In genomic region chr3:81837071-81837593, GRCh38 we compare ENCODE assay signal across 22 cellular contexts.
DNase-seq lines count a peak whose midpoint lies in the region; ATAC-seq, FAIRE-seq and TF ChIP-seq lines count a peak whose summit lies in the region.
"Had no signal": no experiment of that assay in that cellular context is flagged by ENCODE, and none has a peak within 500 bp of the region (broad histone marks: within the 10 kb centered on the region; RNA-seq: fewer than 3 reads in every experiment).

No MANE protein-coding gene starts in this region.

- WGBS in A549 (ENCODE audit: missing lambda C conversion rate) = 67% methylated on average over 6 of the region's 6 CpGs

- H3K27ac Mint-ChIP-seq in Caco-2 (ENCODE audit: unreplicated experiment) = no peak overlapping the region
- H3K27ac Mint-ChIP-seq: CD4-positive, alpha-beta T cell; IgD-negative memory B cell had no signal

- H3K79me2 ChIP-seq in DOHH2 (ENCODE audit: control insufficient read depth, low read length) = no peaks in the 10 kb centered on the region
- no peaks in the 10 kb centered on the region for H3K79me2 ChIP-seq in PC-3 (ENCODE audit: low read length)

- H3K27me3 Mint-ChIP-seq in Caco-2 (ENCODE audit: insufficient read depth, unreplicated experiment) = no peaks in the 10 kb centered on the region
- H3K27me3 Mint-ChIP-seq: CD4-positive, alpha-beta T cell had no signal

- no peak for TF ChIP-seq EP300 in A549 (IDR thresholded peaks at IDR 0.05)

- TF ChIP-seq CTCF in A549 (IDR thresholded peaks at IDR 0.05) = no peak
- no peak for TF ChIP-seq CTCF in DOHH2 (IDR thresholded peaks at IDR 0.05; ENCODE audit: low read depth, low read length, poor library complexity, severe bottlenecking)
- no peak for TF ChIP-seq CTCF in PC-3 (conservative IDR thresholded peaks at IDR 0.05; ENCODE audit: low read depth, low read length)
- no peak for TF ChIP-seq CTCF in epithelial cell of esophagus (IDR thresholded peaks at IDR 0.05; ENCODE audit: insufficient read depth, low read depth, low read length, missing control alignments)
- TF ChIP-seq CTCF in Caco-2 (IDR thresholded peaks at IDR 0.05; ENCODE audit: insufficient read depth in 1 of 2, low read depth in 1 of 2, low read length in 1 of 2, severe bottlenecking in 1 of 2, unreplicated experiment in 1 of 2) = no peak

- no peaks in the 10 kb centered on the region for H4K20me1 ChIP-seq in DOHH2 (ENCODE audit: control insufficient read depth, insufficient read depth, low read depth, low read length)
- H4K20me1 ChIP-seq in PC-3 (ENCODE audit: low read length) = no peaks in the 10 kb centered on the region

- 0 out of 2 replicates have a peak overlapping the region, but pooled peaks have one; percentile 9 for H3K9ac ChIP-seq in PC-3 (ENCODE audit: low read length)

- TF ChIP-seq POLR2A in A549 (IDR thresholded peaks at IDR 0.05; ENCODE audit: low read length) = no peak

- no peaks in the 10 kb centered on the region for H3K9me3 Mint-ChIP-seq in Caco-2 (ENCODE audit: unreplicated experiment)
- H3K9me3 Mint-ChIP-seq: CD4-positive, alpha-beta T cell; IgD-negative memory B cell had no signal

- no peaks in the 10 kb centered on the region for H3K4me1 Mint-ChIP-seq in Caco-2 (ENCODE audit: low read depth, unreplicated experiment)

- intact Hi-C loops in PC-3 (cut with micrococcal nuclease) = loop anchor here (1.0 kb wide), 2 partner anchors 76 to 94 kb away; partner anchors contain the start of gene GBE1
- intact Hi-C loops in Caco-2 (cut with micrococcal nuclease; ENCODE audit: unreplicated experiment) = no loop called here

- POLR2A ChIA-PET in A549 (lab: Yijun Ruan, JAX) = no interaction called here
- POLR2A ChIA-PET in PC-3 (lab: Charles Lee; ENCODE audit: unreplicated experiment) = no interaction called here
- POLR2A ChIA-PET in Caco-2 (lab: Charles Lee) = no interaction called here

- TF ChIP-seq RAD21 in A549 (conservative IDR thresholded peaks at IDR 0.05 in 1 of 2, IDR thresholded peaks at IDR 0.05 in 1 of 2) = no peak

- no peak for ATAC-seq in A549
- ATAC-seq in PC-3 = peak; percentile 96
- ATAC-seq: HCT116 had no signal

- H3K36me3 ChIP-seq in DOHH2 (ENCODE audit: control insufficient read depth, low read length) = no peaks in the 10 kb centered on the region
- H3K36me3 ChIP-seq in PC-3 (ENCODE audit: low read depth, low read length) = no peaks in the 10 kb centered on the region
- H3K36me3 ChIP-seq in Caco-2 (ENCODE audit: control insufficient read depth, insufficient read depth, low read length) = no peaks in the 10 kb centered on the region
- H3K36me3 ChIP-seq: SJCRH30 had no signal

- 0 out of 3 replicates have a peak overlapping the region, but pooled peaks have one; percentile 27 for H3K4me2 ChIP-seq in A549
- H3K4me2 ChIP-seq in DOHH2 (ENCODE audit: low read length) = peak overlapping the region; percentile 55
- peak overlapping the region; percentile 71 for H3K4me2 ChIP-seq in PC-3 (ENCODE audit: low read length)

- CTCF ChIA-PET in A549 (lab: Yijun Ruan, JAX) = no interaction called here
- CTCF ChIA-PET in PC-3 (lab: Charles Lee) = no interaction called here
- CTCF ChIA-PET in Caco-2 (lab: Charles Lee) = no interaction called here

- no peak overlapping the region for H3K4me3 Mint-ChIP-seq in Caco-2 (ENCODE audit: unreplicated experiment)
- H3K4me3 Mint-ChIP-seq: CD4-positive, alpha-beta T cell; IgD-negative memory B cell had no signal

- peak overlapping the region; percentile 70 for H2AFZ ChIP-seq in PC-3 (ENCODE audit: low read length)

- H3K4me1 ChIP-seq in A549 = peaks cover 2% of the 10 kb centered on the region; the same call in 2 of the 3 replicates
- peaks cover 58% of the 10 kb centered on the region for H3K4me1 ChIP-seq in DOHH2 (ENCODE audit: control insufficient read depth, low read length)
- H3K4me1 ChIP-seq in PC-3 (ENCODE audit: insufficient read depth, low read length) = peaks cover 16% of the 10 kb centered on the region
- H3K4me1 ChIP-seq in Caco-2 = no peaks in the 10 kb centered on the region
- H3K4me1 ChIP-seq: SJCRH30 had no signal

- H3K36me3 Mint-ChIP-seq in Caco-2 (ENCODE audit: insufficient read depth, unreplicated experiment) = no peaks in the 10 kb centered on the region
- H3K36me3 Mint-ChIP-seq: IgD-negative memory B cell had no signal

- H3K9me3 ChIP-seq in A549 = no peaks in the 10 kb centered on the region
- H3K9me3 ChIP-seq in DOHH2 (ENCODE audit: control insufficient read depth, insufficient read depth, low read length) = no peaks in the 10 kb centered on the region
- no peaks in the 10 kb centered on the region for H3K9me3 ChIP-seq in PC-3 (ENCODE audit: low read length)
- no peaks in the 10 kb centered on the region for H3K9me3 ChIP-seq in Caco-2
- H3K9me3 ChIP-seq: SJCRH30 had no signal

- H3K9me2 ChIP-seq in DOHH2 (replicated peaks; ENCODE audit: control insufficient read depth, low read length) (no peaks in the 10 kb centered on the region), PC-3 (replicated peaks; ENCODE audit: low read length) (no peaks in the 10 kb centered on the region)

- DNase-seq in A549 (ENCODE audit: low read depth in 1 of 2, low spot score in 1 of 2) = peak in 1 of 2 experiments; percentile 2
- peak; percentile 62 for DNase-seq in PC-3
- peak; percentile 31 for DNase-seq in epithelial cell of esophagus (ENCODE audit: low read depth)
- DNase-seq in Caco-2 = no peak
- DNase-seq in NCI-H146 (lab: John Stamatoyannopoulos, UW) = no peak
- DNase-seq in NCI-H1048 (lab: John Stamatoyannopoulos, UW) = no peak
- DNase-seq: CD4-positive, alpha-beta T cell; MM.1S; NCI-H1092; NCI-H1436; NCI-H2171; NCI-H446; NK-92 treated with Interleukin-12 subunit alpha and Interleukin-12 subunit beta, amount 100 ng/mL, for 24 hours; SJCRH30; T-helper 1 cell had no signal

- peaks cover 8% of the 10 kb centered on the region; the same call in 1 of the 2 replicates for H3F3A ChIP-seq in DOHH2 (ENCODE audit: control insufficient read depth, insufficient read depth)
- no peaks in the 10 kb centered on the region for H3F3A ChIP-seq in PC-3 (ENCODE audit: low read length, unreplicated experiment)

- H3K4me3 ChIP-seq in A549 = no peak overlapping the region
- peak overlapping the region; percentile 48 for H3K4me3 ChIP-seq in DOHH2 (ENCODE audit: low read length)
- peak overlapping the region; percentile 41 for H3K4me3 ChIP-seq in PC-3 (ENCODE audit: low read length)
- H3K4me3 ChIP-seq in epithelial cell of esophagus (ENCODE audit: low read length) = no peak overlapping the region
- H3K4me3 ChIP-seq in Caco-2 (ENCODE audit: low read depth, low read length) = no peak overlapping the region
- H3K4me3 ChIP-seq: SJCRH30 had no signal

- BruUV-seq in PC-3 (replicated peaks; lab: Mats Ljungman, UMichigan) (no TSS peak), Caco-2 (replicated peaks; lab: Mats Ljungman, UMichigan) (no TSS peak)

- H3K27me3 ChIP-seq in DOHH2 (ENCODE audit: control insufficient read depth, low read length) = no peaks in the 10 kb centered on the region
- H3K27me3 ChIP-seq in PC-3 (ENCODE audit: low read length) = no peaks in the 10 kb centered on the region
- H3K27me3 ChIP-seq in Caco-2 (replicated peaks; ENCODE audit: control insufficient read depth, insufficient read depth, low read length) = no peaks in the 10 kb centered on the region
- H3K27me3 ChIP-seq: SJCRH30 had no signal

- FAIRE-seq in A549 (lab: Jason Lieb, UNC) = no peak
- FAIRE-seq: G401.6, GM12892, H1, RCC 7860 had no signal

- no peak overlapping the region for H3K27ac ChIP-seq in A549
- peak overlapping the region; percentile 75 for H3K27ac ChIP-seq in DOHH2 (ENCODE audit: low read depth, low read length)
- peak overlapping the region; percentile 66 for H3K27ac ChIP-seq in PC-3 (ENCODE audit: low read length)
- H3K27ac ChIP-seq: SJCRH30 had no signal

TF ChIP-seq in A549, 52 proteins besides CTCF, POLR2A, EP300 and RAD21:
- TF ChIP-seq BCL3 (IDR thresholded peaks at IDR 0.05) = no peak
- TF ChIP-seq FOSL2 (IDR thresholded peaks at IDR 0.05) = no peak
- TF ChIP-seq FOSL2 (CRISPR knock-in tag; IDR thresholded peaks at IDR 0.05) = peak; percentile 57
- TF ChIP-seq REST (IDR thresholded peaks at IDR 0.05) = no peak
- TF ChIP-seq ESRRA (IDR thresholded peaks at IDR 0.05; ENCODE audit: borderline replicate concordance, low read length) = no peak
- peak; percentile 76 for TF ChIP-seq MAFK (IDR thresholded peaks at IDR 0.05; ENCODE audit: partially characterized antibody)

Comparison
In these comparisons a context has a peak if more than half of its experiments do, and no peak if none do; other contexts are left out.
1. DNase-seq: peak in PC-3 (single experiment) and epithelial cell of esophagus (single experiment); none in Caco-2 (0 of 2), NCI-H146 (single experiment) and NCI-H1048 (single experiment).
2. H3K27ac ChIP-seq: peak in DOHH2 (single experiment) and PC-3 (single experiment); none in A549 (0 of 2).
3. H3K4me3 ChIP-seq: peak in DOHH2 (single experiment) and PC-3 (single experiment); none in A549 (single experiment), epithelial cell of esophagus (single experiment) and Caco-2 (single experiment).
4. Peak in every context shown above with its lines, with median percentiles within 50 percentile points of each other: H3K4me2 ChIP-seq.